19 cellular contexts compared by ENCODE assay signal in genomic region chr4:154126276-154126675, GRCh38.
"Had no signal": no experiment of that assay in that cellular context is flagged by ENCODE, and none has a peak within 500 bp of the region (broad histone marks: within the 10 kb centered on the region; RNA-seq: fewer than 3 reads in every experiment).

No MANE protein-coding gene starts in this region.

- H3K36me3 ChIP-seq: cardiac muscle cell, colonic mucosa, lower lobe of right lung, thoracic aorta, upper lobe of right lung had no signal

- H3K4me1 ChIP-seq: colonic mucosa, lower lobe of right lung, upper lobe of right lung had no signal

- H3K27ac Mint-ChIP-seq: activated CD8-positive, alpha-beta T cell treated with anti-CD3 and anti-CD28 coated beads for 36 hours; activated naive CD4-positive, alpha-beta T cell treated with anti-CD3 and anti-CD28 coated beads for 36 hours; activated naive CD8-positive, alpha-beta T cell treated with anti-CD3 and anti-CD28 coated beads, Interleukin-2, amount 50 U/mL, for 24 hours; activated T-cell treated with anti-CD3 and anti-CD28 coated beads, Interleukin-2, amount 50 U/mL, for 24 hours; nephron progenitor cell; stimulated activated naive B cell treated with anti-CD40 and anti-IgM and Interleukin-4, amounts not matched to agents 10 μg/mL and 1 μg/mL and 100 μg/mL, for 72 hours had no signal

- H3K4me3 ChIP-seq: cardiac muscle cell, colonic mucosa, lower lobe of right lung, thoracic aorta, upper lobe of right lung had no signal

- H3K4me1 Mint-ChIP-seq: activated naive CD8-positive, alpha-beta T cell treated with anti-CD3 and anti-CD28 coated beads, Interleukin-2, amount 50 U/mL, for 24 hours; nephron progenitor cell; stimulated activated naive B cell treated with anti-CD40 and anti-IgM and Interleukin-4, amounts not matched to agents 10 μg/mL and 1 μg/mL and 100 μg/mL, for 72 hours had no signal

- H3K27ac ChIP-seq: cardiac muscle cell, colonic mucosa, lower lobe of right lung, thoracic aorta, upper lobe of right lung had no signal

- H3K9me3 Mint-ChIP-seq: activated CD8-positive, alpha-beta T cell treated with anti-CD3 and anti-CD28 coated beads for 36 hours; activated naive CD4-positive, alpha-beta T cell treated with anti-CD3 and anti-CD28 coated beads for 36 hours; activated naive CD8-positive, alpha-beta T cell treated with anti-CD3 and anti-CD28 coated beads, Interleukin-2, amount 50 U/mL, for 24 hours; activated T-cell treated with anti-CD3 and anti-CD28 coated beads, Interleukin-2, amount 50 U/mL, for 24 hours had no signal

- ATAC-seq: activated CD8-positive, alpha-beta T cell treated with anti-CD3 and anti-CD28 coated beads for 36 hours; activated naive CD8-positive, alpha-beta T cell treated with anti-CD3 and anti-CD28 coated beads, Interleukin-2, amount 50 U/mL, for 24 hours; esophagus mucosa; left colon; sciatic nerve; stimulated activated naive B cell treated with anti-CD40 and anti-IgM and Interleukin-4, amounts not matched to agents 10 μg/mL and 1 μg/mL and 100 μg/mL, for 72 hours had no signal

- H3K4me3 Mint-ChIP-seq: activated CD8-positive, alpha-beta T cell treated with anti-CD3 and anti-CD28 coated beads for 36 hours; activated naive CD4-positive, alpha-beta T cell treated with anti-CD3 and anti-CD28 coated beads for 36 hours; activated naive CD8-positive, alpha-beta T cell treated with anti-CD3 and anti-CD28 coated beads, Interleukin-2, amount 50 U/mL, for 24 hours; activated T-cell treated with anti-CD3 and anti-CD28 coated beads, Interleukin-2, amount 50 U/mL, for 24 hours; nephron progenitor cell; stimulated activated naive B cell treated with anti-CD40 and anti-IgM and Interleukin-4, amounts not matched to agents 10 μg/mL and 1 μg/mL and 100 μg/mL, for 72 hours had no signal

- H3K36me3 Mint-ChIP-seq: stimulated activated naive B cell treated with anti-CD40 and anti-IgM and Interleukin-4, amounts not matched to agents 10 μg/mL and 1 μg/mL and 100 μg/mL, for 72 hours had no signal

- H3K27me3 ChIP-seq: cardiac muscle cell, colonic mucosa, upper lobe of right lung had no signal

- DNase-seq: activated CD4-positive, alpha-beta T cell treated with anti-CD3 and anti-CD28 coated beads for 48 hours; activated CD4-positive, CD25-positive, alpha-beta regulatory T cell; activated CD8-positive, alpha-beta T cell treated with anti-CD3 and anti-CD28 coated beads for 36 hours; activated naive CD4-positive, alpha-beta T cell treated with anti-CD3 and anti-CD28 coated beads for 36 hours; activated naive CD8-positive, alpha-beta T cell treated with anti-CD3 and anti-CD28 coated beads, Interleukin-2, amount 50 U/mL, for 24 hours; activated T-cell treated with anti-CD3 and anti-CD28 coated beads, Interleukin-2, amount 50 U/mL, for 24 hours; anterior cingulate cortex; colonic mucosa; left colon; lower lobe of right lung; nephron progenitor cell; nucleus accumbens; SK-N-SH; stimulated activated naive B cell treated with anti-CD40 and anti-IgM and Interleukin-4, amounts not matched to agents 10 μg/mL and 1 μg/mL and 100 μg/mL, for 72 hours; upper lobe of right lung had no signal
